Comparison of ENCODE assay signal across 8 cellular contexts in the genomic region with DNA sequence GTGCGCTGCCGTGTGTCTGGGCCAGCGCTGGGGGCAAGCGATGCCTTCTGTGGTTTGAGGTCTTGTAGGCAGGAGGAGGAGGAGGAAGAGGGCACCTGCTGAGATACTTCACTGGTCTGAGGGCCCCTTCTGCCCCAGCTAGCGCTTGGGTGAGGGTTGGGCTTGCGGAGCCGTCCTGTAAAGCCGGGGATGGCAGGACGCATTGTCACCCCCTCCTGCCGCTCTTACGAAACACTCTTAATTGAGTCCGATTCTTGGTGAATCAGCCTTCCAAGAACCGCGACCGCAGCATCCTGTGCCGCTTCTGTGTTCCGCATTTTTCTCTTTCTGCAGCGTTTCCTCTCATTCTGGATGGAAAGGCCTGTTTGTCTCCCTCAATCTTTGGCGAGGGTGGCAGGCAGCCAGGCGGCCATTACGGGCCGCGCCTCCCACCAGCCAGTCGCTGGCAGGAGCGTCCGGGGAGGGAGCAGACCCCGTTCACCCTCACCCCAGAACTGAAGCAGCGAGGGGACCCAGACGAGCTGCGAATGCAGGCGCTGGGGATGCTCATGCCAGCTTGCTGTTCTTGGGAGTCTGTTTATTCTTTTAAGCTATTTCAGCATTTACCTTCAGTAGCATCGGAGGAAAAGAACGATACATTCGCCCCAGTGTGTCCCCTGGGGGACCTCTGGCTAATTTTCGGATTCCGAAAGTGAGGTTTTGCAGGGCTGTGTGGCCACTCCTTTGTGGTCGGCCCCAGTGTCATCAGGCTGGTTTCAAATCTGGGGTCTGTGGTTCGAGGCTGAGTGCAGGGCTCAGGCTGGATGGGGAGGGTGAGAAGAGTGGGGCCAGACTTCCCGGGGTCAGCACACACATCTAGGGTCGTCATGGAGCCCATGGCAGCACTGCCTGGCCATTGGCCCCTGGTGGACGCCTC.
DNase-seq lines count a peak whose midpoint lies in the region; ATAC-seq lines count a peak whose summit lies in the region.

No MANE protein-coding gene starts in this region.

- ATAC-seq in HG02852 (IDR thresholded peaks at IDR 0.05; ENCODE audit: unreplicated experiment): peak; percentile 52
- ATAC-seq in left cardiac atrium: peak; percentile 71 to 75
- no peak for ATAC-seq in HG03280 (IDR thresholded peaks at IDR 0.05; ENCODE audit: unreplicated experiment)

- H3K9me3 ChIP-seq in adipocyte (ENCODE audit: control insufficient read depth, low read length): no peaks in the 10 kb centered on the region

- intact Hi-C loops in left cardiac atrium (cut with DNase I): no loop called here

- H3K4me1 ChIP-seq in adipocyte (ENCODE audit: control insufficient read depth, insufficient read depth, low read length): peaks cover 45% of the 10 kb centered on the region

- H3K4me3 ChIP-seq in adipocyte (ENCODE audit: low read length): peak overlapping the region; percentile 64
- H3K4me3 ChIP-seq in skeletal muscle cell (ENCODE audit: low read depth, low read length): peak overlapping the region; percentile 26

- H3K9ac ChIP-seq in adipocyte (ENCODE audit: low read length): peak overlapping the region; percentile 81

- H3K27me3 ChIP-seq in adipocyte (replicated peaks; ENCODE audit: control insufficient read depth, insufficient read depth, low read length): no peaks in the 10 kb centered on the region

- peak; percentile 99 for DNase-seq in EL
- peak; percentile 47 to 97 (median 66) for DNase-seq in T-helper 1 cell
- DNase-seq in adipocyte (ENCODE audit: low read depth): peak; percentile 97
- peak; percentile 88 for DNase-seq in left cardiac atrium
- peak; percentile 93 for DNase-seq in skeletal muscle cell (ENCODE audit: low read depth)
- DNase-seq in NCI-H2107 (lab: John Stamatoyannopoulos, UW): no peak

- no peaks in the 10 kb centered on the region for H3K36me3 ChIP-seq in adipocyte (ENCODE audit: control insufficient read depth, insufficient read depth, low read length, severe bottlenecking)
